ENCODE assay signal across 7 cellular contexts in the genomic region with DNA sequence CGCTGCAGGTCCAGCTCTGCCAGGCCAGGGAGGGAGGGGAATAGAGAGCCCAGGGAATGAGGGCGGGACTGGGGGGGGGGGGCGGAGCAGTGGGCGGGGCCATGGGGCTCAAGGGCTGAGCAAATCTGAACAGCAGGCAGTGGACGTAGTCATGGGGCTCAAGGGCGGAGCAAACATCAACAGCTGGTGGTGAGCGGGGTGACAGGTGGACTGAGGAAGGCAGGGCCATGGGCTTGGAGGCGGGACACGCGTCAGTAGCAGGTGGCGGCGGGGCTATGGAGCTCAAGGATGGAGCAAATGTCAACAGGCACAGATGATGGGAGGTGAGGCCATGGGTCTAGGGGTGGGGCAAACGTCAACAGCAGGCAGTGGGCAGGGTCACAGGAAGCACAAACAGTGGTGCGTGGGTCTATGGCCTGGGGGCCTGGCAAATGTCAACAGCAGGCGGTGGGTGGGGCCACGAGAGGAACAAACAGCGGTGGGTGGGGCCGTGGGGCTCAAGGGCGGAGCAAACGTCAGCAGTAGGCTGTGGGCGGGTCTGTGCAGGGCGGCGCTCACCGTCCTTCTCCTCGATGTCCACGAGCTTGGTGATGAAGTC. TPM values are rescaled to one million over a fixed set of nuclear protein-coding genes. Genes with fewer than 3 reads are reported as not detected.
DNase-seq lines count a peak whose midpoint lies in the region; ATAC-seq, FAIRE-seq and TF ChIP-seq lines count a peak whose summit lies in the region.
"Not testable (repeated sequence)": the region's sequence is repeated elsewhere in the genome, so short reads cannot be mapped to it uniquely, and the experiment has no call there.

No MANE protein-coding gene starts in this region.

- intact Hi-C loops in activated CD4-positive, alpha-beta T cell treated with anti-CD3 and anti-CD28 coated beads for 36 hours (cut with DNase I, micrococcal nuclease), result loop anchor here in 1 of 2 experiments (1.0 kb wide), 1 partner anchor 161 kb away; the partner anchor contains the start of gene YKT6

- not testable (repeated sequence) for H3K27me3 Mint-ChIP-seq in activated CD4-positive, alpha-beta T cell treated with anti-CD3 and anti-CD28 coated beads for 36 hours; immature natural killer cell (ENCODE audit: low read depth in 3 of 3)

- H3K9me3 Mint-ChIP-seq in activated CD4-positive, alpha-beta T cell treated with anti-CD3 and anti-CD28 coated beads for 36 hours (ENCODE audit: low read depth); immature natural killer cell: not testable (repeated sequence)

- POLR2A ChIA-PET in activated CD4-positive, alpha-beta T cell treated with anti-CD3 and anti-CD28 coated beads for 36 hours (lab: Charles Lee), result not testable (repeated sequence)

- peak overlapping the region; percentile 68 for H3K27ac ChIP-seq in skeletal muscle tissue (ENCODE audit: low read depth, low read length)

- H3K36me3 Mint-ChIP-seq in activated CD4-positive, alpha-beta T cell treated with anti-CD3 and anti-CD28 coated beads for 36 hours (ENCODE audit: low read depth); immature natural killer cell: not testable (repeated sequence)

- not testable (repeated sequence) for TF ChIP-seq CTCF in bronchial epithelial cell (IDR thresholded peaks at IDR 0.05; ENCODE audit: insufficient read depth, low read length, severe bottlenecking)

- H3K27me3 ChIP-seq in bronchial epithelial cell (ENCODE audit: control insufficient read depth, insufficient read depth, low read length); skeletal muscle tissue (ENCODE audit: control insufficient read depth in 3 of 3, insufficient read depth in 3 of 3, low read length in 3 of 3): not testable (repeated sequence)

- peak; percentile 67 for ATAC-seq in GM18907 (IDR thresholded peaks at IDR 0.05; ENCODE audit: unreplicated experiment)
- peak; percentile 49 for ATAC-seq in HG03097 (IDR thresholded peaks at IDR 0.05; ENCODE audit: low FRiP score, unreplicated experiment)
- peak; percentile 71 for ATAC-seq in activated CD4-positive, alpha-beta T cell treated with anti-CD3 and anti-CD28 coated beads for 36 hours

- peak overlapping the region in 1 of 3 donors; percentile 60 for H3K9ac ChIP-seq in skeletal muscle tissue (ENCODE audit: low read depth in 1 of 3, low read length in 3 of 3)

- H3K36me3 ChIP-seq in bronchial epithelial cell (ENCODE audit: control insufficient read depth, insufficient read depth, low read length); skeletal muscle tissue (ENCODE audit: control insufficient read depth in 3 of 3, insufficient read depth in 3 of 3, low read length in 3 of 3): not testable (repeated sequence)

- H3K4me3 ChIP-seq in bronchial epithelial cell (ENCODE audit: low read depth, low read length) (peak overlapping the region; percentile 24), skeletal muscle tissue (ENCODE audit: low read length in 3 of 3) (peak overlapping the region; percentile 66 to 77 (median 72))

- DNase-seq in NCI-H345 (lab: John Stamatoyannopoulos, UW) (peak; percentile 91), bronchial epithelial cell (ENCODE audit: low read depth) (peak; percentile 78), immature natural killer cell (peak; percentile 90 to 93 (median 92))
- peak; percentile 92 for DNase-seq in activated CD4-positive, alpha-beta T cell treated with anti-CD3 and anti-CD28 coated beads for 36 hours

- CTCF ChIA-PET in activated CD4-positive, alpha-beta T cell treated with anti-CD3 and anti-CD28 coated beads for 36 hours (lab: Charles Lee), result not testable (repeated sequence)

- not testable (repeated sequence) for H3K9me3 ChIP-seq in skeletal muscle tissue (ENCODE audit: control insufficient read depth in 3 of 3, low read length in 3 of 3)

- FAIRE-seq in bronchial epithelial cell (lab: Jason Lieb, UNC), result not testable (repeated sequence)

- H3K4me3 Mint-ChIP-seq in activated CD4-positive, alpha-beta T cell treated with anti-CD3 and anti-CD28 coated beads for 36 hours, result peak overlapping the region; percentile 40
- H3K4me3 Mint-ChIP-seq in immature natural killer cell, result peak overlapping the region; percentile 83 to 94 (median 87)

- peaks cover 17% of the 10 kb centered on the region for H3K4me1 Mint-ChIP-seq in activated CD4-positive, alpha-beta T cell treated with anti-CD3 and anti-CD28 coated beads for 36 hours
- peaks cover 17 to 22% of the 10 kb centered on the region in 2 donors for H3K4me1 Mint-ChIP-seq in immature natural killer cell

- not testable (repeated sequence) for H3K4me1 ChIP-seq in skeletal muscle tissue (ENCODE audit: control insufficient read depth in 3 of 3, insufficient read depth in 3 of 3, low read length in 3 of 3)

- H3K27ac Mint-ChIP-seq in activated CD4-positive, alpha-beta T cell treated with anti-CD3 and anti-CD28 coated beads for 36 hours, result peak overlapping the region; percentile 80
- peak overlapping the region; percentile 83 to 99 (median 97) for H3K27ac Mint-ChIP-seq in immature natural killer cell

RNA-seq across cellular contexts. Expression of gene DBNL, which starts 5.4 kb away (rescaled TPM):
- total RNA-seq in activated CD4-positive, alpha-beta T cell treated with anti-CD3 and anti-CD28 coated beads for 36 hours, result 100 to 1,000 TPM; 106 to 117 TPM
- total RNA-seq in bronchial epithelial cell, result 87.9 and 110 TPM in 2 replicates
- 100 to 1,000 TPM; 237 to 306 (median 285) TPM for polyA plus RNA-seq in immature natural killer cell
- 41.2 TPM for total RNA-seq in skeletal muscle tissue

RNA-seq across cellular contexts. Expression of gene PGAM2, which starts 26.3 kb away (rescaled TPM):
- total RNA-seq in activated CD4-positive, alpha-beta T cell treated with anti-CD3 and anti-CD28 coated beads for 36 hours, result not detected
- total RNA-seq in bronchial epithelial cell (0.53 and 0.90 TPM in 2 replicates), skeletal muscle tissue (618 TPM)
- polyA plus RNA-seq in immature natural killer cell, result not detected

RNA-seq across cellular contexts. Expression of gene SPDYE1, which starts 41.4 kb away (rescaled TPM):
- not detected for total RNA-seq in activated CD4-positive, alpha-beta T cell treated with anti-CD3 and anti-CD28 coated beads for 36 hours
- total RNA-seq in bronchial epithelial cell, result not detected in 2 replicates
- polyA plus RNA-seq in immature natural killer cell, result under 1 TPM in 1 of 3 donors, not detected in 2; 0.22 TPM
- total RNA-seq in skeletal muscle tissue, result not detected

RNA-seq across cellular contexts. Expression of gene POLM, which starts 43.3 kb away (rescaled TPM):
- total RNA-seq in activated CD4-positive, alpha-beta T cell treated with anti-CD3 and anti-CD28 coated beads for 36 hours, result 10 to 100 TPM; 27.0 to 29.9 TPM
- total RNA-seq in bronchial epithelial cell (6.3 and 7.7 TPM in 2 replicates), skeletal muscle tissue (12.5 TPM)
- polyA plus RNA-seq in immature natural killer cell, result 10 to 100 TPM in 1 of 3 donors, 1 to 10 TPM in 2; 5.1 to 23.3 (median 7.2) TPM

Comparison
In these comparisons a context has a peak if more than half of its experiments do, and no peak if none do; other contexts are left out.
1. Peak in every context shown above with its lines: DNase-seq, ATAC-seq, H3K4me3 ChIP-seq and H3K27ac ChIP-seq.
2. RNA of gene PGAM2, which starts 26.3 kb away (total RNA-seq): 618 TPM in skeletal muscle tissue (single experiment); 0.53 to 0.90 TPM in bronchial epithelial cell and not detected in activated CD4-positive, alpha-beta T cell treated with anti-CD3 and anti-CD28 coated beads for 36 hours; every median in the first group is over 100 times any median in the second.